8 cellular contexts compared by ENCODE assay signal in genomic region chrX:24054182-24055042, GRCh38. TPM values are rescaled to one million over a fixed set of nuclear protein-coding genes. Genes with fewer than 3 reads are reported as not detected.
A peak's percentile ranks its signal among the peaks of the same experiment; 100 is the strongest.
DNase-seq lines count a peak whose midpoint lies in the region; FAIRE-seq and TF ChIP-seq lines count a peak whose summit lies in the region.

TSS of gene EIF2S3 (plus strand) at chrX:24054956. CDS start at chrX:24054969, 13 bp downstream.

- no peaks in the 10 kb centered on the region for H3K27me3 ChIP-seq in neutrophil

- no peak within 1 kb of the TSS for H3K27ac ChIP-seq in neutrophil

- H3K4me1 ChIP-seq in neutrophil (ENCODE audit: control insufficient read depth in 1 of 2, insufficient read depth in 1 of 2, low read depth in 1 of 2, low read length in 1 of 2): peaks cover 6 to 7% of the 10 kb centered on the region in 2 experiments

- TF ChIP-seq CTCF in GM10248 (IDR thresholded peaks at IDR 0.05; ENCODE audit: control extremely low read depth, extremely low read depth, low read depth, missing control alignments) (peak; percentile 10), HFFc6 (IDR thresholded peaks at IDR 0.05) (peak; percentile 82), NB4 (IDR thresholded peaks at IDR 0.05; ENCODE audit: low read depth, low read length) (peak; percentile 54), neutrophil (IDR thresholded peaks at IDR 0.05) (peak; percentile 49)

- H3K4me3 Mint-ChIP-seq in HFFc6: no peak within 1 kb of the TSS

- peak; percentile 76 for TF ChIP-seq POLR2A in NB4 (IDR thresholded peaks at IDR 0.05; ENCODE audit: extremely low read depth, insufficient read length)

- no peaks in the 10 kb centered on the region for H3K27me3 Mint-ChIP-seq in HFFc6 (ENCODE audit: insufficient read depth)

- no peaks in the 10 kb centered on the region for H3K9me3 ChIP-seq in neutrophil

- peaks cover 4% of the 10 kb centered on the region; the same call in 1 of the 2 replicates for H3K4me1 Mint-ChIP-seq in HFFc6 (ENCODE audit: low read depth)

- no peaks in the 10 kb centered on the region for H3K36me3 Mint-ChIP-seq in HFFc6 (ENCODE audit: low read depth)

- peak; percentile 89 for DNase-seq in GM10248 (ENCODE audit: extremely low spot score)
- DNase-seq in HFFc6: peak; percentile 85
- peak; percentile 95 for DNase-seq in NB4 (ENCODE audit: low read depth)
- DNase-seq in SK-N-DZ (ENCODE audit: low spot score): peak; percentile 96
- peak; percentile 83 for DNase-seq in activated naive CD4-positive, alpha-beta T cell treated with Interleukin-2 at 50 U/mL for 16 hours
- peak; percentile 77 to 88 for DNase-seq in frontal cortex (ENCODE audit: low spot score in 2 of 2)
- peak; percentile 88 for DNase-seq in superior temporal gyrus (ENCODE audit: extremely low spot score)

- peaks cover 14% of the 10 kb centered on the region for H3K36me3 ChIP-seq in neutrophil

- H3K9me3 Mint-ChIP-seq in HFFc6: no peaks in the 10 kb centered on the region

- peak; percentile 87 for FAIRE-seq in frontal cortex (lab: Jason Lieb, UNC)

- H3K27ac Mint-ChIP-seq in HFFc6: no peak within 1 kb of the TSS

- POLR2A ChIA-PET in GM10248 (lab: Yijun Ruan, JAX): interaction anchor here (0.6 to 2.2 kb wide), 5 partner anchors 26 to 272 kb away, joined by 3 to 17 read pairs (median 6); partner anchors contain the start of genes SAT1 and ZFX

- CTCF ChIA-PET in GM10248 (lab: Yijun Ruan, JAX): interaction anchor here (0.6 to 3.4 kb wide), 24 partner anchors 9 to 1330 kb away, joined by 3 to 23 read pairs (median 4); partner anchors contain the start of genes APOO, CXorf58, KLHL15 and SAT1

- H3K4me3 ChIP-seq in NB4 (ENCODE audit: low read depth, low read length): no peak within 1 kb of the TSS
- H3K4me3 ChIP-seq in neutrophil (ENCODE audit: low read depth in 1 of 2, low read length in 1 of 2): peak within 1 kb of the TSS; percentile 67 to 89

RNA-seq across cellular contexts. Expression of gene EIF2S3, which starts in this region (rescaled TPM):
- 100 to 1,000 TPM; 137 to 153 (median 145) TPM for total RNA-seq in HFFc6 (2021; fragmentation: NEBNext Ultra II Directional; extraction: Animal tissue kit (Norgen Biotek cat#: 25700))
- 175 and 208 TPM in 2 replicates for polyA plus RNA-seq in SK-N-DZ (2014; cell fraction: cytosol; rRNA removed)
- 176 and 247 TPM in 2 replicates for polyA plus RNA-seq in SK-N-DZ (2014; cell fraction: nucleus; rRNA removed)
- total RNA-seq in frontal cortex: 296 TPM

Comparison
In these comparisons a context has a peak if more than half of its experiments do, and no peak if none do; other contexts are left out.
1. CTCF ChIP-seq: peak in every context shown above with its lines; median percentile 82 in HFFc6; 54 in NB4; 49 in neutrophil; 10 in GM10248.